In genomic region chr6:137724018-137724403, GRCh38 we compare ENCODE assay signal across 17 cellular contexts.
DNase-seq lines count a peak whose midpoint lies in the region; TF ChIP-seq lines count a peak whose summit lies in the region.
"Had no signal": no experiment of that assay in that cellular context is flagged by ENCODE, and none has a peak within 500 bp of the region (broad histone marks: within the 10 kb centered on the region; RNA-seq: fewer than 3 reads in every experiment).

No MANE protein-coding gene starts in this region.

- TF ChIP-seq RAD21 in liver (IDR thresholded peaks at IDR 0.05): peak; percentile 27 to 45

- peaks cover 0 to 14% (median 10%) of the 10 kb centered on the region in 4 donors for H3K4me1 ChIP-seq in liver (ENCODE audit: control insufficient read depth in 4 of 4, insufficient read depth in 4 of 4, low read length in 3 of 4)

- TF ChIP-seq CTCF in epithelial cell of proximal tubule (conservative IDR thresholded peaks at IDR 0.05; ENCODE audit: low read depth, low read length): peak; percentile 26
- no peak for TF ChIP-seq CTCF in liver (IDR thresholded peaks at IDR 0.05; ENCODE audit: low read depth, low read length, missing input control)

- no peak overlapping the region for H3K9ac ChIP-seq in liver (ENCODE audit: low read depth in 1 of 2, low read length in 2 of 2)
- H3K9ac ChIP-seq: BLaER1 treated with 17β-estradiol and CSF1 and Interleukin-3, amounts not matched to agents 10 nM and 100 nM had no signal

- H3K27me3 ChIP-seq in MG63 (no peaks in the 10 kb centered on the region), liver (ENCODE audit: control insufficient read depth in 4 of 4, insufficient read depth in 4 of 4, low read length in 3 of 4) (no peaks in the 10 kb centered on the region)
- H3K27me3 ChIP-seq: BLaER1 treated with 17β-estradiol and CSF1 and Interleukin-3, amounts not matched to agents 10 nM and 100 nM; brain microvascular endothelial cell; ovary had no signal

- WGBS in liver: 44% methylated on average over 3 of the region's 3 CpGs

- H3K4me3 ChIP-seq in MG63: no peak overlapping the region
- H3K4me3 ChIP-seq in epithelial cell of proximal tubule (ENCODE audit: low read depth, low read length): no peak overlapping the region
- no peak overlapping the region for H3K4me3 ChIP-seq in liver (ENCODE audit: low read depth in 1 of 3, low read length in 3 of 3)
- H3K4me3 ChIP-seq: BLaER1 treated with 17β-estradiol and CSF1 and Interleukin-3, amounts not matched to agents 10 nM and 100 nM; ovary had no signal

- DNase-seq in DMS53 (lab: John Stamatoyannopoulos, UW) (peak; percentile 78), MG63 (peak; percentile 71), epithelial cell of proximal tubule (ENCODE audit: low read depth) (no peak), NCI-H446 treated with DMSO at 0.1 percent for 48 hours (lab: John Stamatoyannopoulos, UW) (no peak), NCI-H128 (lab: John Stamatoyannopoulos, UW; ENCODE audit: unreplicated experiment) (no peak), NCI-H1436 (lab: John Stamatoyannopoulos, UW) (no peak)
- DNase-seq: activated CD4-positive, CD25-positive, alpha-beta regulatory T cell; activated naive CD4-positive, alpha-beta T cell treated with anti-CD3 and anti-CD28 coated beads for 36 hours; amniotic stem cell; brain microvascular endothelial cell; kidney glomerular epithelial cell; mammary epithelial cell; NCI-H1436 treated with DMSO at 0.1 percent for 48 hours; ovary; SW 1271 had no signal

- H3K27ac ChIP-seq in liver (ENCODE audit: low read depth in 1 of 2, low read length in 2 of 2): peak overlapping the region; percentile 81 to 89
- H3K27ac ChIP-seq: brain microvascular endothelial cell, ovary had no signal

- no peaks in the 10 kb centered on the region for H3K36me3 ChIP-seq in MG63
- H3K36me3 ChIP-seq in liver (ENCODE audit: control insufficient read depth in 4 of 4, insufficient read depth in 3 of 4, low read depth in 1 of 4, low read length in 3 of 4): no peaks in the 10 kb centered on the region
- H3K36me3 ChIP-seq: BLaER1 treated with 17β-estradiol and CSF1 and Interleukin-3, amounts not matched to agents 10 nM and 100 nM; brain microvascular endothelial cell; ovary had no signal

- no peaks in the 10 kb centered on the region for H3K9me3 ChIP-seq in MG63
- no peaks in the 10 kb centered on the region for H3K9me3 ChIP-seq in liver (ENCODE audit: control insufficient read depth in 4 of 4, low read length in 3 of 4)
- H3K9me3 ChIP-seq: ovary had no signal

TF ChIP-seq in liver, 16 proteins besides CTCF, POLR2A, EP300 and RAD21:
- TF ChIP-seq SP1 (IDR thresholded peaks at IDR 0.05) (peak; percentile 42), YY1 (IDR thresholded peaks at IDR 0.05) (peak; percentile 85), JUND (IDR thresholded peaks at IDR 0.05) (peak; percentile 89 to 91), HNF4A (conservative IDR thresholded peaks at IDR 0.05) (peak in 1 of 2 donors; percentile 78), FOXA2 (IDR thresholded peaks at IDR 0.05) (peak; percentile 49), RXRA (IDR thresholded peaks at IDR 0.05) (peak; percentile 76 to 91), FOXA1 (IDR thresholded peaks at IDR 0.05) (peak; percentile 20), GABPA (IDR thresholded peaks at IDR 0.05 in 1 of 2, conservative IDR thresholded peaks at IDR 0.05 in 1 of 2) (no peak), MAX (IDR thresholded peaks at IDR 0.05) (peak; percentile 77), EGR1 (IDR thresholded peaks at IDR 0.05; ENCODE audit: low read depth in 2 of 2) (peak in 1 of 2 donors; percentile 37), NR2F2 (IDR thresholded peaks at IDR 0.05) (no peak), TAF1 (conservative IDR thresholded peaks at IDR 0.05) (no peak), HNF4G (IDR thresholded peaks at IDR 0.05) (peak; percentile 27)
- TF ChIP-seq, protein P1, sequence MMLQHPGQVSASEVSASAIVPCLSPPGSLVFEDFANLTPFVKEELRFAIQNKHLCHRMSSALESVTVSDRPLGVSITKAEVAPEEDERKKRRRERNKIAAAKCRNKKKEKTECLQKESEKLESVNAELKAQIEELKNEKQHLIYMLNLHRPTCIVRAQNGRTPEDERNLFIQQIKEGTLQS (IDR thresholded peaks at IDR 0.05): peak; percentile 80
- TF ChIP-seq, protein P2, sequence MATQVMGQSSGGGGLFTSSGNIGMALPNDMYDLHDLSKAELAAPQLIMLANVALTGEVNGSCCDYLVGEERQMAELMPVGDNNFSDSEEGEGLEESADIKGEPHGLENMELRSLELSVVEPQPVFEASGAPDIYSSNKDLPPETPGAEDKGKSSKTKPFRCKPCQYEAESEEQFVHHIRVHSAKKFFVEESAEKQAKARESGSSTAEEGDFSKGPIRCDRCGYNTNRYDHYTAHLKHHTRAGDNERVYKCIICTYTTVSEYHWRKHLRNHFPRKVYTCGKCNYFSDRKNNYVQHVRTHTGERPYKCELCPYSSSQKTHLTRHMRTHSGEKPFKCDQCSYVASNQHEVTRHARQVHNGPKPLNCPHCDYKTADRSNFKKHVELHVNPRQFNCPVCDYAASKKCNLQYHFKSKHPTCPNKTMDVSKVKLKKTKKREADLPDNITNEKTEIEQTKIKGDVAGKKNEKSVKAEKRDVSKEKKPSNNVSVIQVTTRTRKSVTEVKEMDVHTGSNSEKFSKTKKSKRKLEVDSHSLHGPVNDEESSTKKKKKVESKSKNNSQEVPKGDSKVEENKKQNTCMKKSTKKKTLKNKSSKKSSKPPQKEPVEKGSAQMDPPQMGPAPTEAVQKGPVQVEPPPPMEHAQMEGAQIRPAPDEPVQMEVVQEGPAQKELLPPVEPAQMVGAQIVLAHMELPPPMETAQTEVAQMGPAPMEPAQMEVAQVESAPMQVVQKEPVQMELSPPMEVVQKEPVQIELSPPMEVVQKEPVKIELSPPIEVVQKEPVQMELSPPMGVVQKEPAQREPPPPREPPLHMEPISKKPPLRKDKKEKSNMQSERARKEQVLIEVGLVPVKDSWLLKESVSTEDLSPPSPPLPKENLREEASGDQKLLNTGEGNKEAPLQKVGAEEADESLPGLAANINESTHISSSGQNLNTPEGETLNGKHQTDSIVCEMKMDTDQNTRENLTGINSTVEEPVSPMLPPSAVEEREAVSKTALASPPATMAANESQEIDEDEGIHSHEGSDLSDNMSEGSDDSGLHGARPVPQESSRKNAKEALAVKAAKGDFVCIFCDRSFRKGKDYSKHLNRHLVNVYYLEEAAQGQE (IDR thresholded peaks at IDR 0.05): peak; percentile 32
- TF ChIP-seq, protein P3, sequence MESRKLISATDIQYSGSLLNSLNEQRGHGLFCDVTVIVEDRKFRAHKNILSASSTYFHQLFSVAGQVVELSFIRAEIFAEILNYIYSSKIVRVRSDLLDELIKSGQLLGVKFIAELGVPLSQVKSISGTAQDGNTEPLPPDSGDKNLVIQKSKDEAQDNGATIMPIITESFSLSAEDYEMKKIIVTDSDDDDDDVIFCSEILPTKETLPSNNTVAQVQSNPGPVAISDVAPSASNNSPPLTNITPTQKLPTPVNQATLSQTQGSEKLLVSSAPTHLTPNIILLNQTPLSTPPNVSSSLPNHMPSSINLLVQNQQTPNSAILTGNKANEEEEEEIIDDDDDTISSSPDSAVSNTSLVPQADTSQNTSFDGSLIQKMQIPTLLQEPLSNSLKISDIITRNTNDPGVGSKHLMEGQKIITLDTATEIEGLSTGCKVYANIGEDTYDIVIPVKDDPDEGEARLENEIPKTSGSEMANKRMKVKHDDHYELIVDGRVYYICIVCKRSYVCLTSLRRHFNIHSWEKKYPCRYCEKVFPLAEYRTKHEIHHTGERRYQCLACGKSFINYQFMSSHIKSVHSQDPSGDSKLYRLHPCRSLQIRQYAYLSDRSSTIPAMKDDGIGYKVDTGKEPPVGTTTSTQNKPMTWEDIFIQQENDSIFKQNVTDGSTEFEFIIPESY (IDR thresholded peaks at IDR 0.05): peak; percentile 39

Comparison
In these comparisons a context has a peak if more than half of its experiments do, and no peak if none do; other contexts are left out.
1. DNase-seq: peak in DMS53 (single experiment) and MG63 (single experiment); none in epithelial cell of proximal tubule (single experiment), NCI-H446 treated with DMSO at 0.1 percent for 48 hours (single experiment), NCI-H128 (single experiment) and NCI-H1436 (single experiment).